2 cellular contexts compared by ENCODE assay signal in genomic region chr7:99170065-99170729, GRCh38.
TF ChIP-seq lines count a peak whose summit lies in the region.

No MANE protein-coding gene starts in this region.

TF ChIP-seq in K562, 482 proteins besides CTCF, POLR2A, EP300 and RAD21:
- TF ChIP-seq RBM25 (IDR thresholded peaks at IDR 0.05; ENCODE audit: low read depth, low read length, severe bottlenecking) (peak; percentile 48), HBP1 (CRISPR knock-in tag; IDR thresholded peaks at IDR 0.05) (no peak), ZNF512 (tag; IDR thresholded peaks at IDR 0.05) (peak; percentile 27; the same call in 1 of the 2 replicates)

TF ChIP-seq in HepG2, 621 proteins besides CTCF, POLR2A, EP300 and RAD21:
- TF ChIP-seq ZGPAT (CRISPR knock-in tag; IDR thresholded peaks at IDR 0.05): no peak
- TF ChIP-seq BRCA1 (CRISPR knock-in tag; IDR thresholded peaks at IDR 0.05): no peak
- TF ChIP-seq ZNF296 (CRISPR knock-in tag; conservative IDR thresholded peaks at IDR 0.05): no peak
- TF ChIP-seq ZNF121 (CRISPR knock-in tag; IDR thresholded peaks at IDR 0.05): peak; percentile 96
- TF ChIP-seq GATAD2A (CRISPR knock-in tag; IDR thresholded peaks at IDR 0.05): peak; percentile 33; the same call in 1 of the 2 replicates
- TF ChIP-seq WIZ (CRISPR knock-in tag; IDR thresholded peaks at IDR 0.05): 0 out of 2 replicates have a peak, but pooled peaks have one; percentile 38
- TF ChIP-seq SCMH1 (CRISPR knock-in tag; IDR thresholded peaks at IDR 0.05; ENCODE audit: borderline replicate concordance): no peak
- TF ChIP-seq GTF2F1 (IDR thresholded peaks at IDR 0.05; ENCODE audit: low read length): no peak
- TF ChIP-seq THAP8 (CRISPR knock-in tag; IDR thresholded peaks at IDR 0.05; ENCODE audit: borderline replicate concordance): no peak
- TF ChIP-seq KAT2B (IDR thresholded peaks at IDR 0.05; ENCODE audit: borderline replicate concordance, low read depth, low read length): peak; percentile 89
- no peak for TF ChIP-seq PHF21A (CRISPR knock-in tag; IDR thresholded peaks at IDR 0.05)
- no peak for TF ChIP-seq TEF (CRISPR knock-in tag; IDR thresholded peaks at IDR 0.05)
- 0 out of 2 replicates have a peak, but pooled peaks have one; percentile 22 for TF ChIP-seq ZSCAN31 (CRISPR knock-in tag; IDR thresholded peaks at IDR 0.05; ENCODE audit: low read depth)
- TF ChIP-seq ZNF180 (CRISPR knock-in tag; IDR thresholded peaks at IDR 0.05; ENCODE audit: borderline replicate concordance, low read depth): no peak
- TF ChIP-seq ATF2 (CRISPR knock-in tag; IDR thresholded peaks at IDR 0.05): no peak
- TF ChIP-seq FOXK2 (IDR thresholded peaks at IDR 0.05): no peak
- TF ChIP-seq ZNF546 (CRISPR knock-in tag; conservative IDR thresholded peaks at IDR 0.05): no peak
- no peak for TF ChIP-seq EEA1 (CRISPR knock-in tag; IDR thresholded peaks at IDR 0.05; ENCODE audit: borderline replicate concordance)
- TF ChIP-seq ZNF264 (CRISPR knock-in tag; IDR thresholded peaks at IDR 0.05): no peak
- no peak for TF ChIP-seq NR0B2 (CRISPR knock-in tag; IDR thresholded peaks at IDR 0.05)
- TF ChIP-seq POGZ (CRISPR knock-in tag; IDR thresholded peaks at IDR 0.05): 0 out of 2 replicates have a peak, but pooled peaks have one; percentile 6
- no peak for TF ChIP-seq FOXP1 (IDR thresholded peaks at IDR 0.05)
- peak; percentile 70 for TF ChIP-seq FOXP1 (CRISPR knock-in tag; IDR thresholded peaks at IDR 0.05)
- TF ChIP-seq MIER3 (CRISPR knock-in tag; IDR thresholded peaks at IDR 0.05; ENCODE audit: borderline replicate concordance): no peak
TF ChIP-seq in HepG2: peak in this region for 7.
